1 cellular context compared by ENCODE assay signal in genomic region chr17:78991906-78992532, GRCh38.
TF ChIP-seq lines count a peak whose summit lies in the region.

No MANE protein-coding gene starts in this region.

TF ChIP-seq in SK-N-SH, 30 proteins besides CTCF, POLR2A, EP300 and RAD21 (continued from another document):
- TF ChIP-seq REST (IDR thresholded peaks at IDR 0.05; ENCODE audit: low read depth, low read length) (no peak), ELF1 (IDR thresholded peaks at IDR 0.05) (no peak), POLR2AphosphoS5 (IDR thresholded peaks at IDR 0.05; ENCODE audit: low read depth, low read length) (no peak), RFX5 (IDR thresholded peaks at IDR 0.05; ENCODE audit: low read length) (no peak), ZBTB33 (IDR thresholded peaks at IDR 0.05; ENCODE audit: borderline replicate concordance, low read depth) (no peak), EZH2phosphoT487 (IDR thresholded peaks at IDR 0.05; ENCODE audit: borderline replicate concordance, low read depth) (no peak), PBX3 (IDR thresholded peaks at IDR 0.05) (no peak), FOSL2 (IDR thresholded peaks at IDR 0.05; ENCODE audit: borderline replicate concordance, low read depth) (no peak), MXI1 (IDR thresholded peaks at IDR 0.05; ENCODE audit: low read depth, low read length) (no peak)
